In genomic region chr22:38867124-38867455, GRCh38 we compare ENCODE assay signal across 23 cellular contexts. TPM values are rescaled to one million over a fixed set of nuclear protein-coding genes. Genes with fewer than 3 reads are reported as not detected.
DNase-seq lines count a peak whose midpoint lies in the region; ATAC-seq and TF ChIP-seq lines count a peak whose summit lies in the region.
"Had no signal": no experiment of that assay in that cellular context is flagged by ENCODE, and none has a peak within 500 bp of the region (broad histone marks: within the 10 kb centered on the region; RNA-seq: fewer than 3 reads in every experiment).

No MANE protein-coding gene starts in this region.

- CTCF ChIA-PET in RWPE1 (lab: Yijun Ruan, JAX) = interaction anchor here (0.6 kb wide), 1 partner anchor 100 kb away, joined by 7 read pairs; no protein-coding TSS in a partner anchor

- DNase-seq in cardiac muscle cell (ENCODE audit: low read depth in 1 of 2, low spot score in 1 of 2) = no peak
- DNase-seq in heart right ventricle = no peak
- no peak for DNase-seq in GM23338 (ENCODE audit: low spot score)
- DNase-seq in RWPE1 (ENCODE audit: low spot score) = no peak
- DNase-seq in neuronal stem cell (ENCODE audit: low spot score) = no peak
- DNase-seq in MV-4-11 (lab: John Stamatoyannopoulos, UW) = no peak
- no peak for DNase-seq in posterior cingulate gyrus
- DNase-seq in activated naive CD8-positive, alpha-beta T cell treated with anti-CD3 and anti-CD28 coated beads, Interleukin-2, amount 50 U/mL, for 24 hours = no peak
- DNase-seq: AML-193; C1 segment of cervical spinal cord; Caco-2; CD8-positive, alpha-beta T cell; GDM1; GM23248; HCEC 1CT; KBM-7; MG63; NCI-H2029; NCI-H2227 treated with DMSO at 0.1 percent for 48 hours; RPMI8226; SHP77 treated with DMSO at 0.1 percent for 48 hours; SW 1271 had no signal

- H3K36me3 Mint-ChIP-seq in GM23338 (ENCODE audit: low read depth) = peaks cover 40% of the 10 kb centered on the region
- peaks cover 34% of the 10 kb centered on the region for H3K36me3 Mint-ChIP-seq in activated naive CD8-positive, alpha-beta T cell treated with anti-CD3 and anti-CD28 coated beads, Interleukin-2, amount 50 U/mL, for 24 hours (ENCODE audit: low read depth)

- H3F3A ChIP-seq in GM23338 (replicated peaks; ENCODE audit: low read depth) = 0 out of 2 replicates have a peak, but pooled peaks cover 7% of the 10 kb centered on the region

- no peak overlapping the region for H3K14ac ChIP-seq in neuronal stem cell (ENCODE audit: low read length)

- POLR2A ChIA-PET in RWPE1 (lab: Yijun Ruan, JAX; ENCODE audit: low non-redundant PET) = no interaction called here

- H3K9ac ChIP-seq in neuronal stem cell (ENCODE audit: low read depth, low read length, poor library complexity) = no peak overlapping the region
- H3K9ac ChIP-seq: GM23248 had no signal

- intact Hi-C loops in heart right ventricle (cut with DNase I) (loop anchor here in 6 of 10 donors (5.0 to 10.0 kb wide), 8 partner anchors 92 to 448 kb away; partner anchors contain the start of gene RPL3 (in 1 of the 6)), posterior cingulate gyrus (cut with DNase I) (no loop called here)

- H3K27ac Mint-ChIP-seq in GM23338 = no peak overlapping the region
- no peak overlapping the region for H3K27ac Mint-ChIP-seq in activated naive CD8-positive, alpha-beta T cell treated with anti-CD3 and anti-CD28 coated beads, Interleukin-2, amount 50 U/mL, for 24 hours
- H3K27ac Mint-ChIP-seq: CD8-positive, alpha-beta T cell had no signal

- H3K4me3 ChIP-seq in cardiac muscle cell (no peak overlapping the region), heart right ventricle (no peak overlapping the region), GM23338 (peak overlapping the region; percentile 68), neuronal stem cell (ENCODE audit: low read length in 2 of 2) (no peak overlapping the region)
- H3K4me3 ChIP-seq: GM12878, GM23248, MG63 had no signal

- H2BK12ac ChIP-seq in neuronal stem cell (ENCODE audit: low read length) = no peak overlapping the region

- H3K23ac ChIP-seq in neuronal stem cell (ENCODE audit: low read depth, low read length, poor library complexity) = no peak overlapping the region

- peaks cover 19% of the 10 kb centered on the region for H3K79me1 ChIP-seq in neuronal stem cell (ENCODE audit: low read depth, low read length)

- H4K20me1 ChIP-seq in GM23338 (replicated peaks; ENCODE audit: insufficient read depth) = peaks cover 28% of the 10 kb centered on the region

- no peak overlapping the region for H4K8ac ChIP-seq in neuronal stem cell (ENCODE audit: low read depth, low read length)

- H3K9me2 ChIP-seq in GM23338 (ENCODE audit: insufficient read depth) = no peaks in the 10 kb centered on the region

- H3K9me3 ChIP-seq in cardiac muscle cell (ENCODE audit: low read depth) (no peaks in the 10 kb centered on the region), heart right ventricle (no peaks in the 10 kb centered on the region), neuronal stem cell (replicated peaks in 1 of 2; ENCODE audit: control insufficient read depth in 2 of 2, insufficient read depth in 1 of 2, low read depth in 1 of 2, low read length in 2 of 2) (no peaks in the 10 kb centered on the region)
- H3K9me3 ChIP-seq: Caco-2, MG63 had no signal

- no peak overlapping the region for H4K91ac ChIP-seq in neuronal stem cell (ENCODE audit: low read depth, low read length, poor library complexity)

- no peak overlapping the region for H2BK120ac ChIP-seq in neuronal stem cell (ENCODE audit: low read depth, low read length)

- H3K27me3 Mint-ChIP-seq in GM23338 (ENCODE audit: insufficient read depth, low read depth, poor library complexity) = peaks cover 6% of the 10 kb centered on the region
- no peaks in the 10 kb centered on the region for H3K27me3 Mint-ChIP-seq in activated naive CD8-positive, alpha-beta T cell treated with anti-CD3 and anti-CD28 coated beads, Interleukin-2, amount 50 U/mL, for 24 hours

- H3K79me2 ChIP-seq in GM23338 (replicated peaks; ENCODE audit: insufficient read depth) = peaks cover 8% of the 10 kb centered on the region

- H3K4me1 ChIP-seq in cardiac muscle cell (ENCODE audit: low read depth) = peaks cover 9% of the 10 kb centered on the region
- H3K4me1 ChIP-seq in heart right ventricle = peaks cover 36 to 95% (median 69%) of the 10 kb centered on the region in 9 donors
- peaks cover 55% of the 10 kb centered on the region for H3K4me1 ChIP-seq in GM23338 (ENCODE audit: insufficient read depth)
- H3K4me1 ChIP-seq in neuronal stem cell (ENCODE audit: control insufficient read depth in 2 of 2, insufficient read depth in 1 of 2, low read depth in 1 of 2, low read length in 2 of 2) = peaks cover 15 to 24% of the 10 kb centered on the region in 2 donors

- no peak for TF ChIP-seq CTCF in cardiac muscle cell (IDR thresholded peaks at IDR 0.05; ENCODE audit: low read depth, low read length)
- no peak for TF ChIP-seq CTCF in heart right ventricle (IDR thresholded peaks at IDR 0.05)
- no peak for TF ChIP-seq CTCF in GM23338 (conservative IDR thresholded peaks at IDR 0.05; ENCODE audit: low read depth in 2 of 2)
- no peak for TF ChIP-seq CTCF in RWPE1 (conservative IDR thresholded peaks at IDR 0.05; ENCODE audit: low read depth)

- H2AK5ac ChIP-seq in neuronal stem cell (ENCODE audit: low read depth, low read length) = no peak overlapping the region

- H3K27ac ChIP-seq in cardiac muscle cell = peak overlapping the region; percentile 69
- peak overlapping the region in 1 of 10 donors; percentile 9 for H3K27ac ChIP-seq in heart right ventricle
- no peak overlapping the region for H3K27ac ChIP-seq in GM23338 (ENCODE audit: low read depth)
- peak overlapping the region; percentile 15; the same call in 1 of the 2 replicates for H3K27ac ChIP-seq in RWPE1
- no peak overlapping the region for H3K27ac ChIP-seq in neuronal stem cell (replicated peaks; ENCODE audit: low read length)
- H3K27ac ChIP-seq: GM23248 had no signal

- peak overlapping the region; percentile 15 for H2BK5ac ChIP-seq in neuronal stem cell (ENCODE audit: low read length)

- no peaks in the 10 kb centered on the region for H3K9me3 Mint-ChIP-seq in GM23338
- no peaks in the 10 kb centered on the region for H3K9me3 Mint-ChIP-seq in activated naive CD8-positive, alpha-beta T cell treated with anti-CD3 and anti-CD28 coated beads, Interleukin-2, amount 50 U/mL, for 24 hours
- H3K9me3 Mint-ChIP-seq: CD8-positive, alpha-beta T cell had no signal

- WGBS in heart right ventricle, 2 donors = 71 to 77% methylated on average over 13 of the region's 13 CpGs
- WGBS in neuronal stem cell (ENCODE audit: extremely low coverage in 2 of 2, insufficient read length in 2 of 2, insufficient replicate concordance in 1 of 2), 2 donors = no CpG with 5 or more reads among the region's 13 CpGs

- H3K4me3 Mint-ChIP-seq in GM23338 = no peak overlapping the region
- no peak overlapping the region for H3K4me3 Mint-ChIP-seq in activated naive CD8-positive, alpha-beta T cell treated with anti-CD3 and anti-CD28 coated beads, Interleukin-2, amount 50 U/mL, for 24 hours
- H3K4me3 Mint-ChIP-seq: CD8-positive, alpha-beta T cell had no signal

- no peak overlapping the region for H2BK15ac ChIP-seq in neuronal stem cell (ENCODE audit: low read length)

- H3K4me2 ChIP-seq in GM23338 (peak overlapping the region; percentile 89), neuronal stem cell (ENCODE audit: insufficient read depth, low read length, poor library complexity, severe bottlenecking) (no peak overlapping the region)

- H3K27me3 ChIP-seq in cardiac muscle cell (no peaks in the 10 kb centered on the region), heart right ventricle (no peaks in the 10 kb centered on the region), GM23338 (ENCODE audit: insufficient read depth) (no peaks in the 10 kb centered on the region), neuronal stem cell (ENCODE audit: control insufficient read depth in 3 of 3, insufficient read depth in 3 of 3, low read depth in 1 of 3, low read length in 3 of 3) (no peaks in the 10 kb centered on the region)
- H3K27me3 ChIP-seq: MG63 had no signal

- peaks cover 5% of the 10 kb centered on the region for H3K36me3 ChIP-seq in cardiac muscle cell
- H3K36me3 ChIP-seq in heart right ventricle = peaks cover 0 to 54% (median 16%) of the 10 kb centered on the region in 9 donors
- peaks cover 6% of the 10 kb centered on the region; the same call in 1 of the 2 replicates for H3K36me3 ChIP-seq in GM23338 (ENCODE audit: insufficient read depth)
- H3K36me3 ChIP-seq in neuronal stem cell (replicated peaks in 1 of 2; ENCODE audit: control insufficient read depth in 2 of 2, insufficient read depth in 2 of 2, low read length in 2 of 2) = peaks cover 34 to 53% of the 10 kb centered on the region in 2 donors

- peaks cover 48% of the 10 kb centered on the region for H3K4me1 Mint-ChIP-seq in GM23338
- peaks cover 32% of the 10 kb centered on the region for H3K4me1 Mint-ChIP-seq in activated naive CD8-positive, alpha-beta T cell treated with anti-CD3 and anti-CD28 coated beads, Interleukin-2, amount 50 U/mL, for 24 hours

- H3K4ac ChIP-seq in neuronal stem cell (ENCODE audit: low read length) = no peak overlapping the region

- H3K18ac ChIP-seq in neuronal stem cell (ENCODE audit: low read length) = no peak overlapping the region

- H2AFZ ChIP-seq in GM23338 (no peak overlapping the region), neuronal stem cell (ENCODE audit: low read length) (no peak overlapping the region)
- H2AFZ ChIP-seq: GM23248 had no signal

- ATAC-seq in heart right ventricle (no peak), GM23338 (no peak)
- ATAC-seq in activated naive CD8-positive, alpha-beta T cell treated with anti-CD3 and anti-CD28 coated beads, Interleukin-2, amount 50 U/mL, for 24 hours = no peak
- ATAC-seq: CD8-positive, alpha-beta T cell; GM12878 had no signal

TF ChIP-seq in GM23338, 12 proteins besides CTCF, POLR2A, EP300 and RAD21 (continues in another document):
- TF ChIP-seq CREB1 (CRISPR knock-in tag; IDR thresholded peaks at IDR 0.05; ENCODE audit: low read depth) = no peak

RNA-seq across cellular contexts. Expression of gene CBX6, which starts 4.9 kb away (rescaled TPM):
- total RNA-seq in cardiac muscle cell (62.5 and 89.9 TPM in 2 replicates), heart right ventricle (10 to 100 TPM; 28.2 to 49.1 (median 37.3) TPM)
- polyA plus RNA-seq in cardiac muscle cell (40.9 and 46.8 TPM in 2 replicates), heart right ventricle (10 to 100 TPM; 17.4 to 23.9 TPM), GM23338 (2016; fragmentation: Nextera tagmentation; extraction: Ambion mirVana) (17.4 and 18.5 TPM in 2 replicates)
- 18.2 and 23.0 TPM in 2 replicates for total RNA-seq in GM23338 (2014; rRNA removed; shearing (Covaris generic))
- 12.0 TPM for polyA plus RNA-seq in neuronal stem cell (2013, experiment 1 of 2)
- 12.4 TPM for polyA plus RNA-seq in neuronal stem cell (2013, experiment 2 of 2)

RNA-seq across cellular contexts. Expression of gene NPTXR, which starts 23.3 kb away (rescaled TPM):
- total RNA-seq in cardiac muscle cell (15.1 and 16.7 TPM in 2 replicates), heart right ventricle (10 to 100 TPM; 14.7 to 32.9 (median 24.0) TPM)
- polyA plus RNA-seq in cardiac muscle cell (4.0 and 4.2 TPM in 2 replicates), heart right ventricle (1 to 10 TPM; 8.6 to 9.2 TPM), GM23338 (2016; fragmentation: Nextera tagmentation; extraction: Ambion mirVana) (0.75 and 0.89 TPM in 2 replicates)
- 9.3 and 13.4 TPM in 2 replicates for total RNA-seq in GM23338 (2014; rRNA removed; shearing (Covaris generic))
- polyA plus RNA-seq in neuronal stem cell (2013, experiment 1 of 2) = 3.7 TPM
- polyA plus RNA-seq in neuronal stem cell (2013, experiment 2 of 2) = 3.7 TPM

Comparison
In these comparisons a context has a peak if more than half of its experiments do, and no peak if none do; other contexts are left out.
1. H3K27ac ChIP-seq: peak in cardiac muscle cell (single experiment) and RWPE1 (single experiment); none in GM23338 (single experiment) and neuronal stem cell (single experiment).